8 cellular contexts compared by ENCODE assay signal in genomic region chr2:104938226-104938941, GRCh38.
DNase-seq lines count a peak whose midpoint lies in the region; ATAC-seq and FAIRE-seq lines count a peak whose summit lies in the region.

No MANE protein-coding gene starts in this region.

- no peak for FAIRE-seq in RCC 7860 (lab: Jason Lieb, UNC)

- ATAC-seq in GM21825 (IDR thresholded peaks at IDR 0.05; ENCODE audit: unreplicated experiment): peak; percentile 83
- ATAC-seq in HG03558 (IDR thresholded peaks at IDR 0.05; ENCODE audit: extremely low read depth, unreplicated experiment): peak; percentile 86
- ATAC-seq in HG03571 (IDR thresholded peaks at IDR 0.05; ENCODE audit: unreplicated experiment): no peak

- DNase-seq in activated CD4-positive, alpha-beta T cell treated with anti-CD3 and anti-CD28 coated beads for 24 hours (ENCODE audit: low read depth in 2 of 2): peak; percentile 5 to 9
- DNase-seq in activated CD4-positive, alpha-beta T cell treated with anti-CD3 and anti-CD28 coated beads, Interleukin-2, amount 50 U/mL, for 1 hour: no peak
- DNase-seq in stimulated activated CD4-positive, alpha-beta T cell treated with anti-CD3 and anti-CD28 coated beads, Interleukin-1b, Interleukin-23, amount 100 ng/mL, for 48 hours: peak; percentile 36
- DNase-seq in RCC 7860 (ENCODE audit: low spot score) (no peak), NCI-H146 (lab: John Stamatoyannopoulos, UW) (no peak)

Comparison
In these comparisons a context has a peak if more than half of its experiments do, and no peak if none do; other contexts are left out.
1. DNase-seq: peak in activated CD4-positive, alpha-beta T cell treated with anti-CD3 and anti-CD28 coated beads for 24 hours (2 of 2) and stimulated activated CD4-positive, alpha-beta T cell treated with anti-CD3 and anti-CD28 coated beads, Interleukin-1b, Interleukin-23, amount 100 ng/mL, for 48 hours (single experiment); none in activated CD4-positive, alpha-beta T cell treated with anti-CD3 and anti-CD28 coated beads, Interleukin-2, amount 50 U/mL, for 1 hour (single experiment), RCC 7860 (single experiment) and NCI-H146 (single experiment).